ENCODE assay signal across 9 cellular contexts in the genomic region with DNA sequence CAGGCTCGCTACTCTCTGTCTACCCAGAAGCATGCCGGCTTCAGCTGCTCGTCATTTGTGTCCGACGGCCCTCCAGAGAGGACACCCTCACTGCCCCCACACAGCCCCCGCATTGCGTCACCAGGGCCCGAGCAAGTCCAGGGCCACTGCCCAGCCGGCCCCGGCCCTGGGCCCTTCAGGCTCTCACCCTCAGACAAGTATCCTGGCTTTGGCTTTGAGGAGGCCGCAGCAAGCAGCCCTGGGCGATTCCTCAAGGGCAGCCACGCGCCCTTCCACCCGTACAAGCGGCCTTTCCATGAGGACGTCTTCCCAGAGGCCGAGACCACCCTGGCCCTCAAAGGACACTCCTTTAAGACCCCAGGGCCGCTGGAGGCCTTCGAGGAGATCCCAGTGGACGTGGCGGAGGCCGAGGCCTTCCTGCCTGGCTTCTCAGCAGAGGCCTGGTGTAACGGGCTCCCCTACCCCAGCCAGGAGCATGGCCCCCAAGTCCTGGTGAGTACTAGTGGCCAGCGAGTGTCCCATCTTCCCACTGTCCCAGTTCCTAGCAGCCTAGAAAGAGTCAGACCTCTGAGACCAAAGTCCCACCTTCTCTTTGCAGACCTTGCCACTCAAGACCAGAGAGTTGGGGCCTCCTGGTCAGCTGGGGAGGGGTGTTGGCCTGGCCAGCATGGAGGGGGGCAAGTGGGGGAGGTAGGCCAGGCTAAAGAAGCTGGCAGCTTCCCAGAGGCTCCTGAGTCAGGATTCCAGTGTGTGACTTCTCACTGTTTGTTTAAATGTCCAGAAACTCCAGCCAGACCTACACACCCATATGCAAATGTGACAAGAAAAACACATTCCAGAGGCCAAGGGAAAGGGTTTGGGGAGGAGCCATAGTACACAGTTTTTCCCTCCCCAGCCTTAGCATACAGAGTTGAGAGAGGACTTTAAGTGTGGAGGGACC. TPM values are rescaled to one million over a fixed set of nuclear protein-coding genes. Genes with fewer than 3 reads are reported as not detected.
DNase-seq lines count a peak whose midpoint lies in the region; ATAC-seq and TF ChIP-seq lines count a peak whose summit lies in the region.
"Had no signal": no experiment of that assay in that cellular context is flagged by ENCODE, and none has a peak within 500 bp of the region (broad histone marks: within the 10 kb centered on the region; RNA-seq: fewer than 3 reads in every experiment).

No MANE protein-coding gene starts in this region.

- no peaks in the 10 kb centered on the region for H3K27me3 ChIP-seq in thymus (ENCODE audit: control insufficient read depth, insufficient read depth)

- peak overlapping the region; percentile 25 for H3K27ac ChIP-seq in thymus (ENCODE audit: low read depth)

- H3K4me1 ChIP-seq in thymus (ENCODE audit: control insufficient read depth, insufficient read depth, low read length) = no peaks in the 10 kb centered on the region

- TF ChIP-seq CTCF in astrocyte of the cerebellum (IDR thresholded peaks at IDR 0.05; ENCODE audit: low read depth, low read length, missing control alignments) = no peak

- H3K36me3 ChIP-seq in thymus (ENCODE audit: control insufficient read depth, insufficient read depth) = no peaks in the 10 kb centered on the region

- no peaks in the 10 kb centered on the region for H3K9me3 ChIP-seq in thymus (ENCODE audit: control insufficient read depth)

- 94% methylated on average over 25 of the region's 25 CpGs for WGBS in thymus

- H3K4me3 ChIP-seq in astrocyte of the cerebellum (ENCODE audit: low read depth, low read length) (no peak overlapping the region), thymus (ENCODE audit: low read length) (no peak overlapping the region)

- H3K27ac Mint-ChIP-seq in activated T-helper 2 cell treated with anti-CD3 and anti-CD28 coated beads, Interferon-gamma antibody, Interleukin-2, Interleukin-4, amounts not matched to agents 10 μg/mL and 5 μg/mL and 100 μg/mL, durations not matched to agents 14 hours and 24 hours and 36 hours = no peak overlapping the region

- H3K36me3 Mint-ChIP-seq in activated T-helper 2 cell treated with anti-CD3 and anti-CD28 coated beads, Interferon-gamma antibody, Interleukin-2, Interleukin-4, amounts not matched to agents 10 μg/mL and 5 μg/mL and 100 μg/mL, durations not matched to agents 14 hours and 24 hours and 36 hours (ENCODE audit: low read depth) = no peaks in the 10 kb centered on the region

- no peak overlapping the region for H3K4me3 Mint-ChIP-seq in activated T-helper 2 cell treated with anti-CD3 and anti-CD28 coated beads, Interferon-gamma antibody, Interleukin-2, Interleukin-4, amounts not matched to agents 10 μg/mL and 5 μg/mL and 100 μg/mL, durations not matched to agents 14 hours and 24 hours and 36 hours (ENCODE audit: low read depth)

- DNase-seq in HCEC 1CT (peak; percentile 42), astrocyte of the cerebellum (ENCODE audit: low read depth) (peak; percentile 13), kidney glomerular epithelial cell (lab: John Stamatoyannopoulos, UW) (peak; percentile 41), nucleus accumbens (lab: John Stamatoyannopoulos, UW) (no peak), T-helper 9 cell (no peak)
- DNase-seq in activated T-helper 2 cell treated with anti-CD3 and anti-CD28 coated beads, Interferon-gamma antibody, Interleukin-2, Interleukin-4, amounts not matched to agents 10 μg/mL and 5 μg/mL and 100 μg/mL, durations not matched to agents 14 hours and 24 hours and 36 hours (ENCODE audit: low spot score) = no peak
- DNase-seq: midbrain had no signal

- no peaks in the 10 kb centered on the region for H3K27me3 Mint-ChIP-seq in activated T-helper 2 cell treated with anti-CD3 and anti-CD28 coated beads, Interferon-gamma antibody, Interleukin-2, Interleukin-4, amounts not matched to agents 10 μg/mL and 5 μg/mL and 100 μg/mL, durations not matched to agents 14 hours and 24 hours and 36 hours (ENCODE audit: low read depth)

- H3K4me1 Mint-ChIP-seq in activated T-helper 2 cell treated with anti-CD3 and anti-CD28 coated beads, Interferon-gamma antibody, Interleukin-2, Interleukin-4, amounts not matched to agents 10 μg/mL and 5 μg/mL and 100 μg/mL, durations not matched to agents 14 hours and 24 hours and 36 hours (ENCODE audit: low read depth) = no peaks in the 10 kb centered on the region

- H3K9me3 Mint-ChIP-seq in activated T-helper 2 cell treated with anti-CD3 and anti-CD28 coated beads, Interferon-gamma antibody, Interleukin-2, Interleukin-4, amounts not matched to agents 10 μg/mL and 5 μg/mL and 100 μg/mL, durations not matched to agents 14 hours and 24 hours and 36 hours = no peaks in the 10 kb centered on the region

- in situ Hi-C loops in astrocyte of the cerebellum (cut with HindIII; ENCODE audit: low sequenced_read_pairs) = no loop called here

- intact Hi-C loops in activated T-helper 2 cell treated with anti-CD3 and anti-CD28 coated beads, Interferon-gamma antibody, Interleukin-2, Interleukin-4, amounts not matched to agents 10 μg/mL and 5 μg/mL and 100 μg/mL, durations not matched to agents 14 hours and 24 hours and 36 hours (cut with micrococcal nuclease) = no loop called here

- ATAC-seq in HG03460 (IDR thresholded peaks at IDR 0.05; ENCODE audit: unreplicated experiment) = no peak

RNA-seq across cellular contexts. Expression of gene FOXN1, which starts 18.6 kb away (rescaled TPM):
- 6.5 TPM for polyA plus RNA-seq in thymus
- not detected in 2 replicates for total RNA-seq in activated T-helper 2 cell treated with anti-CD3 and anti-CD28 coated beads, Interferon-gamma antibody, Interleukin-2, Interleukin-4, amounts not matched to agents 10 μg/mL and 5 μg/mL and 100 μg/mL, durations not matched to agents 14 hours and 24 hours and 36 hours

RNA-seq across cellular contexts. Expression of gene UNC119, which starts 27.7 kb away (rescaled TPM):
- 30.6 TPM for polyA plus RNA-seq in thymus
- 55.3 and 63.9 TPM in 2 replicates for total RNA-seq in activated T-helper 2 cell treated with anti-CD3 and anti-CD28 coated beads, Interferon-gamma antibody, Interleukin-2, Interleukin-4, amounts not matched to agents 10 μg/mL and 5 μg/mL and 100 μg/mL, durations not matched to agents 14 hours and 24 hours and 36 hours

RNA-seq across cellular contexts. Expression of gene PIGS, which starts 46.6 kb away (rescaled TPM):
- polyA plus RNA-seq in thymus = 19.6 TPM
- 65.1 and 70.9 TPM in 2 replicates for total RNA-seq in activated T-helper 2 cell treated with anti-CD3 and anti-CD28 coated beads, Interferon-gamma antibody, Interleukin-2, Interleukin-4, amounts not matched to agents 10 μg/mL and 5 μg/mL and 100 μg/mL, durations not matched to agents 14 hours and 24 hours and 36 hours

RNA-seq across cellular contexts. Expression of gene SLC13A2, which starts 51.3 kb away (rescaled TPM):
- polyA plus RNA-seq in thymus = 0.09 TPM
- total RNA-seq in activated T-helper 2 cell treated with anti-CD3 and anti-CD28 coated beads, Interferon-gamma antibody, Interleukin-2, Interleukin-4, amounts not matched to agents 10 μg/mL and 5 μg/mL and 100 μg/mL, durations not matched to agents 14 hours and 24 hours and 36 hours = not detected in 2 replicates

RNA-seq across cellular contexts. Expression of gene ALDOC, which starts 51.9 kb away (rescaled TPM):
- polyA plus RNA-seq in thymus = 10.6 TPM
- 95.0 and 95.7 TPM in 2 replicates for total RNA-seq in activated T-helper 2 cell treated with anti-CD3 and anti-CD28 coated beads, Interferon-gamma antibody, Interleukin-2, Interleukin-4, amounts not matched to agents 10 μg/mL and 5 μg/mL and 100 μg/mL, durations not matched to agents 14 hours and 24 hours and 36 hours

Comparison
In these comparisons a context has a peak if more than half of its experiments do, and no peak if none do; other contexts are left out.
1. DNase-seq: peak in HCEC 1CT (single experiment), astrocyte of the cerebellum (single experiment) and kidney glomerular epithelial cell (single experiment); none in nucleus accumbens (0 of 56), T-helper 9 cell (single experiment) and activated T-helper 2 cell treated with anti-CD3 and anti-CD28 coated beads, Interferon-gamma antibody, Interleukin-2, Interleukin-4, amounts not matched to agents 10 μg/mL and 5 μg/mL and 100 μg/mL, durations not matched to agents 14 hours and 24 hours and 36 hours (single experiment).